ENCODE assay signal across 20 cellular contexts in the genomic region with DNA sequence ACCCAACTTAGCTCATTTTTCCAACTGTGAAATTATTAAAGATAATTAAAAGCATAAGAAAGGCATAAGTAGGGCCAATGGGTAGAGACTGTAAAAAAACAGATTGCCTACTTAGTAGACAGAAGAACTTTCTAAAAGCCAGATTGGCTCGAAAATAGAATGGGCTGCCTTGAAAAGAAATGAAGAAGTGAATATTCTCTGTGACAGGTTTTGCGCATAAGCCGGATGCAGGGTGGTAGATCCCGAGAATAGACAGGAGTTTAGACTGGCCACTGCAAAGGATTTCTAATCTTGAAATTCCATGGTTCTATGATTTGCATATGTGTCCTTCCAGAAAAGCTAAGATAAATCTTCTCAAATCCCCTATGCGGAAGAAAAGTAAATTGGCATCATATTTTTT.
DNase-seq lines count a peak whose midpoint lies in the region; ATAC-seq and TF ChIP-seq lines count a peak whose summit lies in the region.
"Had no signal": no experiment of that assay in that cellular context is flagged by ENCODE, and none has a peak within 500 bp of the region (broad histone marks: within the 10 kb centered on the region; RNA-seq: fewer than 3 reads in every experiment).

No MANE protein-coding gene starts in this region.

- no peaks in the 10 kb centered on the region for H3K27me3 Mint-ChIP-seq in natural killer cell treated with Interleukin-12 subunit alpha and Interleukin-12 subunit beta and Interleukin-15 and Interleukin-18, amount 100 ng/mL, for 72 hours
- no peaks in the 10 kb centered on the region for H3K27me3 Mint-ChIP-seq in natural killer cell (ENCODE audit: low read depth in 2 of 2)
- H3K27me3 Mint-ChIP-seq in central memory CD8-positive, alpha-beta T cell, result no peaks in the 10 kb centered on the region
- H3K27me3 Mint-ChIP-seq: CD8-positive, alpha-beta memory T cell had no signal

- H3K27ac ChIP-seq in OCI-LY7 (ENCODE audit: low read depth, low read length, poor library complexity, severe bottlenecking), result peak overlapping the region; percentile 68
- peak overlapping the region; percentile 82 to 87 (median 83) for H3K27ac ChIP-seq in gastrocnemius medialis

- H3K9me3 Mint-ChIP-seq in natural killer cell treated with Interleukin-12 subunit alpha and Interleukin-12 subunit beta and Interleukin-15 and Interleukin-18, amount 100 ng/mL, for 72 hours, result no peaks in the 10 kb centered on the region
- no peaks in the 10 kb centered on the region for H3K9me3 Mint-ChIP-seq in natural killer cell
- no peaks in the 10 kb centered on the region for H3K9me3 Mint-ChIP-seq in central memory CD8-positive, alpha-beta T cell
- H3K9me3 Mint-ChIP-seq: CD8-positive, alpha-beta memory T cell had no signal

- in situ Hi-C loops in gastrocnemius medialis (cut with MboI; ENCODE audit: low sequenced_read_pairs in 4 of 4), result no loop called here

- peak overlapping the region; percentile 83 for H3K4me2 ChIP-seq in OCI-LY7 (ENCODE audit: low read length)

- H3K36me3 ChIP-seq in OCI-LY7 (ENCODE audit: insufficient read depth, low read length), result no peaks in the 10 kb centered on the region
- no peaks in the 10 kb centered on the region for H3K36me3 ChIP-seq in gastrocnemius medialis
- H3K36me3 ChIP-seq: BE2C had no signal

- no peaks in the 10 kb centered on the region for H3K36me3 Mint-ChIP-seq in natural killer cell treated with Interleukin-12 subunit alpha and Interleukin-12 subunit beta and Interleukin-15 and Interleukin-18, amount 100 ng/mL, for 72 hours
- no peaks in the 10 kb centered on the region for H3K36me3 Mint-ChIP-seq in natural killer cell
- peaks cover 8% of the 10 kb centered on the region for H3K36me3 Mint-ChIP-seq in central memory CD8-positive, alpha-beta T cell (ENCODE audit: insufficient read depth)

- DNase-seq in natural killer cell treated with Interleukin-12 subunit alpha and Interleukin-12 subunit beta and Interleukin-15 and Interleukin-18, amount 100 ng/mL, for 72 hours (ENCODE audit: low spot score), result no peak
- DNase-seq in natural killer cell, result no peak
- peak; percentile 32 for DNase-seq in OCI-LY7 (ENCODE audit: low spot score)
- no peak for DNase-seq in central memory CD8-positive, alpha-beta T cell (ENCODE audit: low spot score in 2 of 2)
- no peak for DNase-seq in gastrocnemius medialis
- DNase-seq in lower leg skin (ENCODE audit: low spot score in 2 of 2), result no peak
- DNase-seq in HuH-7.5 (ENCODE audit: low spot score), result no peak
- DNase-seq: 8988T; CD8-positive, alpha-beta memory T cell; GOT3; IMR-90; MM.1S; NCI-H446 treated with DMSO at 0.1 percent for 48 hours; NCI-H748 treated with DMSO at 0.1 percent for 48 hours; PC-3; RPMI8226; SHP77 treated with DMSO at 0.1 percent for 48 hours had no signal

- H3K27me3 ChIP-seq in gastrocnemius medialis, result no peaks in the 10 kb centered on the region
- H3K27me3 ChIP-seq: BE2C had no signal

- TF ChIP-seq CTCF in natural killer cell (IDR thresholded peaks at IDR 0.05) (no peak), OCI-LY7 (conservative IDR thresholded peaks at IDR 0.05; ENCODE audit: low read length) (no peak), gastrocnemius medialis (IDR thresholded peaks at IDR 0.05 in 4 of 5, conservative IDR thresholded peaks at IDR 0.05 in 1 of 5) (no peak), lower leg skin (IDR thresholded peaks at IDR 0.05) (no peak)

- peak overlapping the region; percentile 35 to 86 for H3K27ac Mint-ChIP-seq in natural killer cell treated with Interleukin-12 subunit alpha and Interleukin-12 subunit beta and Interleukin-15 and Interleukin-18, amount 100 ng/mL, for 72 hours
- H3K27ac Mint-ChIP-seq in natural killer cell, result peak overlapping the region in 1 of 2 donors; percentile 72
- peak overlapping the region; percentile 29 for H3K27ac Mint-ChIP-seq in central memory CD8-positive, alpha-beta T cell (ENCODE audit: low read depth)

- BruUV-seq in OCI-LY7 (replicated peaks; lab: Mats Ljungman, UMichigan), result no TSS peak

- CTCF ChIA-PET in OCI-LY7 (lab: Charles Lee; ENCODE audit: unreplicated experiment), result no interaction called here

- no peak for ATAC-seq in natural killer cell treated with Interleukin-12 subunit alpha and Interleukin-12 subunit beta and Interleukin-15 and Interleukin-18, amount 100 ng/mL, for 72 hours
- ATAC-seq in natural killer cell, result no peak
- ATAC-seq in central memory CD8-positive, alpha-beta T cell (replicated peaks; ENCODE audit: extremely low read depth, poor library complexity, severe bottlenecking), result no peak
- ATAC-seq in gastrocnemius medialis, result no peak
- ATAC-seq in GM21381 (IDR thresholded peaks at IDR 0.05; ENCODE audit: unreplicated experiment), result no peak
- ATAC-seq: PC-3, SK-N-SH treated with all-trans-retinoic acid at 6 μM for 48 hours had no signal

- peak overlapping the region; percentile 50 for H3K4me3 ChIP-seq in OCI-LY7 (ENCODE audit: low read depth, low read length, poor library complexity, severe bottlenecking)
- H3K4me3 ChIP-seq in gastrocnemius medialis, result no peak overlapping the region
- no peak overlapping the region for H3K4me3 ChIP-seq in lower leg skin (ENCODE audit: low read depth, poor library complexity, severe bottlenecking)

- no peaks in the 10 kb centered on the region for H3K9me2 ChIP-seq in OCI-LY7 (ENCODE audit: insufficient read depth, low read length)

- TF ChIP-seq POLR2A in gastrocnemius medialis (IDR thresholded peaks at IDR 0.05), result no peak
- TF ChIP-seq POLR2A in lower leg skin (IDR thresholded peaks at IDR 0.05), result no peak

- intact Hi-C loops in natural killer cell (cut with micrococcal nuclease), result no loop called here
- intact Hi-C loops in OCI-LY7 (cut with micrococcal nuclease; ENCODE audit: unreplicated experiment), result loop anchor here (5.0 kb wide), 1 partner anchor 60 kb away; no protein-coding TSS in a partner anchor
- intact Hi-C loops in gastrocnemius medialis (cut with DNase I; ENCODE audit: low total_unique reads), result no loop called here
- intact Hi-C loops in lower leg skin (cut with DNase I; ENCODE audit: low total_unique reads), result no loop called here

- no peaks in the 10 kb centered on the region for H4K20me1 ChIP-seq in OCI-LY7 (ENCODE audit: insufficient read depth, low read length)

- POLR2A ChIA-PET in OCI-LY7 (lab: Charles Lee), result interaction anchor here (0.5 to 2.2 kb wide), 7 partner anchors 17 to 254 kb away, joined by 3 to 8 read pairs (median 3); partner anchors contain the start of gene ANXA2

- H3K4me1 ChIP-seq in OCI-LY7 (ENCODE audit: insufficient read depth, low read length, poor library complexity, severe bottlenecking), result peaks cover 64% of the 10 kb centered on the region
- H3K4me1 ChIP-seq in gastrocnemius medialis, result peaks cover 48 to 53% of the 10 kb centered on the region in 2 donors

- 69 to 82% methylated on average over 5 of the region's 5 CpGs for WGBS in lower leg skin, 2 donors

- H3K9me3 ChIP-seq in OCI-LY7 (ENCODE audit: low read length), result no peaks in the 10 kb centered on the region
- H3K9me3 ChIP-seq in gastrocnemius medialis, result no peaks in the 10 kb centered on the region
- H3K9me3 ChIP-seq: BE2C had no signal

- H3K79me2 ChIP-seq in OCI-LY7 (ENCODE audit: insufficient read depth, low read depth, low read length), result no peaks in the 10 kb centered on the region

- H3K4me1 Mint-ChIP-seq in natural killer cell treated with Interleukin-12 subunit alpha and Interleukin-12 subunit beta and Interleukin-15 and Interleukin-18, amount 100 ng/mL, for 72 hours (ENCODE audit: low read depth in 2 of 2), result peaks cover 55 to 56% of the 10 kb centered on the region in 2 donors
- H3K4me1 Mint-ChIP-seq in natural killer cell, result peaks cover 46 to 53% of the 10 kb centered on the region in 2 donors
- H3K4me1 Mint-ChIP-seq in central memory CD8-positive, alpha-beta T cell, result peaks cover 52% of the 10 kb centered on the region

- H2AFZ ChIP-seq in OCI-LY7 (ENCODE audit: low read length), result peak overlapping the region; percentile 43; the same call in 1 of the 2 replicates

- no peak overlapping the region for H3K4me3 Mint-ChIP-seq in natural killer cell treated with Interleukin-12 subunit alpha and Interleukin-12 subunit beta and Interleukin-15 and Interleukin-18, amount 100 ng/mL, for 72 hours
- no peak overlapping the region for H3K4me3 Mint-ChIP-seq in natural killer cell
- H3K4me3 Mint-ChIP-seq in central memory CD8-positive, alpha-beta T cell, result peak overlapping the region; percentile 16
